24 cellular contexts compared by ENCODE assay signal in the genomic region with DNA sequence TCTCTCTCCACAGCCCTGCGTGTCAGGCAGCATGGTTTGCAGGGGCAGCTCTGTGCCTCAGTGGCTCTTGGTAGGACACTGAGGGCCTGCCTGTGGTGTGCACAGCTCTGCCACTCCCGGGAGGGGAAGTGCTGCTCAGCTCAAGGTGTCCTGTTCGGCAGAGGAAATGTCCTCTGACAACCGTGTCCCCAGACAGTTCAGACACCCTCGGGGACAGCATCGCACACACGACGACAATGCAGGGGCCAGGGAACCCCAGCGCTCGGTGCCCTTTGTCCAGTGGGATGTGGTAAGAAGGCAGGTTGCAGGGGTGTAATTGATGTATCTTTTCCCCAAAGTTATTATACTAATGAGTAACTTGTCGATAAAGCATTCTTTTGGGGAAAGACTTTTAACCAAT.
"Had no signal": no experiment of that assay in that cellular context is flagged by ENCODE, and none has a peak within 500 bp of the region (broad histone marks: within the 10 kb centered on the region; RNA-seq: fewer than 3 reads in every experiment).

No MANE protein-coding gene starts in this region.

- H3K27ac ChIP-seq: SJCRH30 had no signal

- H3K9me3 Mint-ChIP-seq: activated naive CD4-positive, alpha-beta T cell treated with anti-CD3 and anti-CD28 coated beads, Interleukin-2, amount 50 U/mL, for 24 hours; activated T-cell treated with anti-CD3 and anti-CD28 coated beads, Interleukin-2, amount 50 U/mL, for 24 hours; activated T-helper 1 cell treated with anti-CD3 and anti-CD28 coated beads, Interleukin-12 subunit alpha, Interleukin-12 subunit beta, Interleukin-2, Interleukin-4 antibody, amounts not matched to agents 30 ng/mL and 10 ng/mL and 1 ng/mL, durations not matched to agents 14 hours and 24 hours and 36 hours had no signal

- ATAC-seq: activated CD4-positive, CD25-positive, alpha-beta regulatory T cell treated with anti-CD3 and anti-CD28 coated beads, Interleukin-2, amount 50 U/mL, for 24 hours; activated CD8-positive, alpha-beta memory T cell treated with anti-CD3 and anti-CD28 coated beads, Interleukin-2, amount 10 ng/mL, durations not matched to agents 7 days and 5 days; Right ventricle myocardium inferior had no signal

- H3K4me3 Mint-ChIP-seq: activated CD8-positive, alpha-beta memory T cell treated with anti-CD3 and anti-CD28 coated beads, Interleukin-2, amount 10 ng/mL, durations not matched to agents 7 days and 5 days; activated naive CD4-positive, alpha-beta T cell treated with anti-CD3 and anti-CD28 coated beads, Interleukin-2, amount 50 U/mL, for 24 hours; activated T-cell treated with anti-CD3 and anti-CD28 coated beads, Interleukin-2, amount 50 U/mL, for 24 hours; activated T-helper 1 cell treated with anti-CD3 and anti-CD28 coated beads, Interleukin-12 subunit alpha, Interleukin-12 subunit beta, Interleukin-2, Interleukin-4 antibody, amounts not matched to agents 30 ng/mL and 10 ng/mL and 1 ng/mL, durations not matched to agents 14 hours and 24 hours and 36 hours; IgD-negative memory B cell had no signal

- DNase-seq: activated CD4-positive, alpha-beta T cell treated with anti-CD3 and anti-CD28 coated beads for 4 hours; activated CD4-positive, alpha-beta T cell treated with anti-CD3 and anti-CD28 coated beads, Interleukin-2, amount 50 U/mL, for 48 hours; activated CD8-positive, alpha-beta memory T cell treated with anti-CD3 and anti-CD28 coated beads, Interleukin-2, amount 10 ng/mL, durations not matched to agents 7 days and 5 days; activated effector memory CD4-positive, alpha-beta T cell treated with Interleukin-2 at 50 U/mL for 16 hours; activated naive CD4-positive, alpha-beta T cell; activated T-cell treated with anti-CD3 and anti-CD28 coated beads, Interleukin-2, amount 50 U/mL, for 24 hours; KG1; NCI-H1092; NCI-H1436; NCI-H1694 treated with DMSO at 0.1 percent for 48 hours; NCI-H2029 treated with DMSO at 0.1 percent for 48 hours; NCI-H345; NCI-H510A; NCI-H526 treated with DMSO at 0.1 percent for 48 hours; NK-92 treated with Interleukin-12 subunit alpha and Interleukin-12 subunit beta, amount 100 ng/mL, for 24 hours; OCI-M1; RPMI8226; SJCRH30; SK-N-SH had no signal

- H3K27me3 ChIP-seq: SJCRH30 had no signal

- H3K27ac Mint-ChIP-seq: activated CD8-positive, alpha-beta memory T cell treated with anti-CD3 and anti-CD28 coated beads, Interleukin-2, amount 10 ng/mL, durations not matched to agents 7 days and 5 days; activated naive CD4-positive, alpha-beta T cell treated with anti-CD3 and anti-CD28 coated beads, Interleukin-2, amount 50 U/mL, for 24 hours; activated T-cell treated with anti-CD3 and anti-CD28 coated beads, Interleukin-2, amount 50 U/mL, for 24 hours; activated T-helper 1 cell treated with anti-CD3 and anti-CD28 coated beads, Interleukin-12 subunit alpha, Interleukin-12 subunit beta, Interleukin-2, Interleukin-4 antibody, amounts not matched to agents 30 ng/mL and 10 ng/mL and 1 ng/mL, durations not matched to agents 14 hours and 24 hours and 36 hours; IgD-negative memory B cell had no signal
